ENCODE assay signal across 18 cellular contexts in genomic region chr11:72724021-72724561, GRCh38. TPM values are rescaled to one million over a fixed set of nuclear protein-coding genes. Genes with fewer than 3 reads are reported as not detected.
DNase-seq lines count a peak whose midpoint lies in the region; FAIRE-seq and TF ChIP-seq lines count a peak whose summit lies in the region.
"Had no signal": no experiment of that assay in that cellular context is flagged by ENCODE, and none has a peak within 500 bp of the region (broad histone marks: within the 10 kb centered on the region; RNA-seq: fewer than 3 reads in every experiment).

No MANE protein-coding gene starts in this region.

- H3K27ac Mint-ChIP-seq in activated CD4-positive, alpha-beta T cell treated with anti-CD3 and anti-CD28 coated beads, Interleukin-2, amount 10 ng/mL, durations not matched to agents 7 days and 5 days, result peak overlapping the region; percentile 95
- H3K27ac Mint-ChIP-seq in IgD-negative memory B cell (peak overlapping the region; percentile 46 to 78 (median 53)), nephron progenitor cell (peak overlapping the region; percentile 61)

- peaks cover 10% of the 10 kb centered on the region for H3K36me3 Mint-ChIP-seq in activated CD4-positive, alpha-beta T cell treated with anti-CD3 and anti-CD28 coated beads, Interleukin-2, amount 10 ng/mL, durations not matched to agents 7 days and 5 days (ENCODE audit: low read depth)
- H3K36me3 Mint-ChIP-seq in IgD-negative memory B cell (peaks cover 3% of the 10 kb centered on the region), nephron progenitor cell (ENCODE audit: low read depth) (peaks cover 6% of the 10 kb centered on the region)

- POLR2A ChIA-PET in activated CD4-positive, alpha-beta T cell treated with anti-CD3 and anti-CD28 coated beads, Interleukin-2, amount 10 ng/mL, durations not matched to agents 7 days and 5 days (lab: Charles Lee), result interaction anchor here (0.6 kb wide), 1 partner anchor 91 kb away, joined by 3 read pairs; no protein-coding TSS in a partner anchor

- no peak for DNase-seq in activated CD4-positive, alpha-beta T cell treated with anti-CD3 and anti-CD28 coated beads, Interleukin-2, amount 10 ng/mL, durations not matched to agents 7 days and 5 days
- no peak for DNase-seq in activated CD4-positive, alpha-beta T cell treated with anti-CD3 and anti-CD28 coated beads for 1 hour
- DNase-seq in bronchial epithelial cell (ENCODE audit: low read depth) (peak; percentile 76), nephron progenitor cell (no peak), DMS 273 treated with DMSO at 0.1 percent for 48 hours (lab: John Stamatoyannopoulos, UW) (no peak), NCI-H526 treated with DMSO at 0.1 percent for 48 hours (lab: John Stamatoyannopoulos, UW) (no peak)
- no peak for DNase-seq in stimulated activated naive CD4-positive, alpha-beta T cell (lab: John Stamatoyannopoulos, UW)
- DNase-seq: activated CD4-positive, alpha-beta T cell treated with anti-CD3 and anti-CD28 coated beads for 4 hours; dermis blood vessel endothelial cell; foreskin fibroblast; mesendoderm; NCI-H1105 treated with DMSO at 0.1 percent for 48 hours; NCI-H446; PC-9; stimulated activated CD4-positive, alpha-beta T cell treated with anti-CD3 and anti-CD28 coated beads, Interleukin-15, amount 100 ng/mL, for 24 hours; tibial artery had no signal

- CTCF ChIA-PET in activated CD4-positive, alpha-beta T cell treated with anti-CD3 and anti-CD28 coated beads, Interleukin-2, amount 10 ng/mL, durations not matched to agents 7 days and 5 days (lab: Charles Lee), result interaction anchor here (0.7 to 4.2 kb wide), 9 partner anchors 14 to 460 kb away, joined by 3 to 36 read pairs (median 5); no protein-coding TSS in a partner anchor

- no peaks in the 10 kb centered on the region for H3K27me3 ChIP-seq in bronchial epithelial cell (ENCODE audit: control insufficient read depth, insufficient read depth, low read length)
- H3K27me3 ChIP-seq: tibial artery had no signal

- no peaks in the 10 kb centered on the region for H3K27me3 Mint-ChIP-seq in activated CD4-positive, alpha-beta T cell treated with anti-CD3 and anti-CD28 coated beads, Interleukin-2, amount 10 ng/mL, durations not matched to agents 7 days and 5 days
- H3K27me3 Mint-ChIP-seq in IgD-negative memory B cell (no peaks in the 10 kb centered on the region), nephron progenitor cell (ENCODE audit: low read depth, poor library complexity) (no peaks in the 10 kb centered on the region)

- H3K4me3 ChIP-seq in bronchial epithelial cell (ENCODE audit: low read depth, low read length), result no peak overlapping the region
- H3K4me3 ChIP-seq: PC-9, psoas muscle, tibial artery had no signal

- H3K36me3 ChIP-seq in bronchial epithelial cell (ENCODE audit: control insufficient read depth, insufficient read depth, low read length), result peaks cover under 1% of the 10 kb centered on the region

- TF ChIP-seq CTCF in bronchial epithelial cell (IDR thresholded peaks at IDR 0.05; ENCODE audit: insufficient read depth, low read length, severe bottlenecking) (no peak), nephron progenitor cell (IDR thresholded peaks at IDR 0.05) (no peak)

- H3K4me1 Mint-ChIP-seq in activated CD4-positive, alpha-beta T cell treated with anti-CD3 and anti-CD28 coated beads, Interleukin-2, amount 10 ng/mL, durations not matched to agents 7 days and 5 days, result peaks cover 47% of the 10 kb centered on the region
- peaks cover 40 to 65% (median 54%) of the 10 kb centered on the region in 3 donors for H3K4me1 Mint-ChIP-seq in IgD-negative memory B cell
- H3K4me1 Mint-ChIP-seq in nephron progenitor cell, result peaks cover 44% of the 10 kb centered on the region

- H3K9me3 Mint-ChIP-seq in activated CD4-positive, alpha-beta T cell treated with anti-CD3 and anti-CD28 coated beads, Interleukin-2, amount 10 ng/mL, durations not matched to agents 7 days and 5 days, result no peaks in the 10 kb centered on the region
- H3K9me3 Mint-ChIP-seq in IgD-negative memory B cell (no peaks in the 10 kb centered on the region), nephron progenitor cell (no peaks in the 10 kb centered on the region)

- no peak overlapping the region for H3K4me3 Mint-ChIP-seq in activated CD4-positive, alpha-beta T cell treated with anti-CD3 and anti-CD28 coated beads, Interleukin-2, amount 10 ng/mL, durations not matched to agents 7 days and 5 days
- H3K4me3 Mint-ChIP-seq in IgD-negative memory B cell (peak overlapping the region in 2 of 4 donors; percentile 57 to 60), nephron progenitor cell (no peak overlapping the region)

- FAIRE-seq in bronchial epithelial cell (lab: Jason Lieb, UNC), result peak; percentile 18

RNA-seq across cellular contexts. Expression of gene ARAP1, which starts 28.1 kb away (rescaled TPM):
- total RNA-seq in activated CD4-positive, alpha-beta T cell treated with anti-CD3 and anti-CD28 coated beads, Interleukin-2, amount 10 ng/mL, durations not matched to agents 7 days and 5 days, result 100 to 1,000 TPM in 1 of 2 experiments, 10 to 100 TPM in 1; 83.6 to 101 TPM
- polyA plus RNA-seq in IgD-negative memory B cell, result 20.7 TPM
- 49.5 and 63.6 TPM in 2 replicates for total RNA-seq in bronchial epithelial cell

RNA-seq across cellular contexts. Expression of gene PDE2A, which starts 49.9 kb away (rescaled TPM):
- under 1 TPM; 0.40 to 0.48 TPM for total RNA-seq in activated CD4-positive, alpha-beta T cell treated with anti-CD3 and anti-CD28 coated beads, Interleukin-2, amount 10 ng/mL, durations not matched to agents 7 days and 5 days
- not detected for polyA plus RNA-seq in IgD-negative memory B cell
- 1.2 and 1.6 TPM in 2 replicates for total RNA-seq in bronchial epithelial cell
